8 cellular contexts compared by ENCODE assay signal in the genomic region with DNA sequence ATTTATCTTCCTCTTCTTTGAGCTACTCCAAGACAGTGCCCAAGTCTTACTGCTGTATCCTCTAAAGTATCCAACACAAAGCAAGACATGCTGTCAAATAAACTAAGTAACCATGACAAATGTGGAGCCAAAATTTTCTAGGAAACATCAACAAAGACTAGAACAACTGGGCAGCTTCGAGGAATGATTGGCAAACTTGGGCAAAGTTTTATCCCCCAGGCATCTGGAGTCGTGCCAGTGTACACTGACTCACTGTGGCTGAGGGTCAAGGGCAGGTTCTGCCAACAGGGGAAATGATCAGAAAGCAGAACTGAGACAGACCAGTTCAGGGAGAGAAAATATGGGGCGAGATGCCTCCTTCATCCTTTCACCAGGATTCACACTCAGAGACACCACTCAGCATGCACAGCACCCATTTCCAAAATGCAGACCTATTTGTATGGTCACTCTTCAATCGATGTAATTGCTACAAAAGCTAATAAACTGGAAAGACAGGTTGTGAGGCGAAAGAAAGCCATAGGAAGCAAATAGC.
DNase-seq lines count a peak whose midpoint lies in the region; ATAC-seq, FAIRE-seq and TF ChIP-seq lines count a peak whose summit lies in the region.

No MANE protein-coding gene starts in this region.

- no peaks in the 10 kb centered on the region for H3K9me2 ChIP-seq in SK-N-SH
- no peaks in the 10 kb centered on the region for H3K9me2 ChIP-seq in MM.1S (replicated peaks; ENCODE audit: insufficient read depth, low read length)

- H3F3A ChIP-seq in SK-N-SH (replicated peaks; ENCODE audit: insufficient read depth) (peaks cover 10% of the 10 kb centered on the region), MM.1S (ENCODE audit: insufficient read depth, low read length) (no peaks in the 10 kb centered on the region)

- FAIRE-seq in small intestine (lab: Jason Lieb, UNC) = no peak

- H2AFZ ChIP-seq in SK-N-SH (ENCODE audit: low read depth) (no peak overlapping the region), MM.1S (ENCODE audit: low read length) (no peak overlapping the region)

- no peak overlapping the region for H3K4me3 ChIP-seq in SK-N-SH (ENCODE audit: low read depth in 2 of 2, low read length in 1 of 2)
- no peak overlapping the region for H3K4me3 ChIP-seq in small intestine (ENCODE audit: low read depth in 1 of 2, low read length in 2 of 2)
- no peak overlapping the region for H3K4me3 ChIP-seq in MM.1S (ENCODE audit: low read length)

- CTCF ChIA-PET in SK-N-SH (lab: Yijun Ruan, JAX) = interaction anchor here (1.0 kb wide), 1 partner anchor 12 kb away, joined by 3 read pairs; no protein-coding TSS in a partner anchor
- CTCF ChIA-PET in activated CD4-positive, alpha-beta memory T cell treated with anti-CD3 and anti-CD28 coated beads, Interleukin-2, amount 10 ng/mL, durations not matched to agents 7 days and 5 days (lab: Charles Lee) = interaction anchor here (0.9 to 1.9 kb wide), 4 partner anchors 13 to 67 kb away, joined by 3 to 8 read pairs (median 3); no protein-coding TSS in a partner anchor

- H3K36me3 ChIP-seq in SK-N-SH (replicated peaks in 1 of 2; ENCODE audit: control insufficient read depth in 1 of 2, insufficient read depth in 2 of 2, low read length in 1 of 2) = peaks cover 0 to 7% of the 10 kb centered on the region in 2 experiments
- H3K36me3 ChIP-seq in small intestine (ENCODE audit: control insufficient read depth in 2 of 2, insufficient read depth in 2 of 2, low read length in 2 of 2) = peaks cover 0 to 3% of the 10 kb centered on the region in 2 donors
- no peaks in the 10 kb centered on the region for H3K36me3 ChIP-seq in MM.1S (replicated peaks; ENCODE audit: insufficient read depth, low read length)

- H3K27me3 Mint-ChIP-seq in T-helper 1 cell treated with Interleukin-12 subunit alpha and Interleukin-12 subunit beta and Interleukin-4 antibody, amounts not matched to agents 30 μg/mL and 1 μg/mL, for 36 hours (ENCODE audit: low read depth) = peaks cover 5% of the 10 kb centered on the region
- H3K27me3 Mint-ChIP-seq in activated CD4-positive, alpha-beta memory T cell treated with anti-CD3 and anti-CD28 coated beads, Interleukin-2, amount 10 ng/mL, durations not matched to agents 7 days and 5 days = no peaks in the 10 kb centered on the region

- H3K36me3 Mint-ChIP-seq in T-helper 1 cell treated with Interleukin-12 subunit alpha and Interleukin-12 subunit beta and Interleukin-4 antibody, amounts not matched to agents 30 μg/mL and 1 μg/mL, for 36 hours (ENCODE audit: low read depth) = peaks cover 13% of the 10 kb centered on the region
- peaks cover 13% of the 10 kb centered on the region for H3K36me3 Mint-ChIP-seq in activated CD4-positive, alpha-beta memory T cell treated with anti-CD3 and anti-CD28 coated beads, Interleukin-2, amount 10 ng/mL, durations not matched to agents 7 days and 5 days (ENCODE audit: low read depth)

- H3K27ac ChIP-seq in SK-N-SH (ENCODE audit: low read depth in 2 of 2, low read length in 1 of 2) (peak overlapping the region in 1 of 2 experiments; percentile 13; a peak in 1 of 4 replicates), small intestine (ENCODE audit: low read depth in 1 of 2, low read length in 1 of 2) (peak overlapping the region; percentile 40 to 61), MM.1S (ENCODE audit: low read length) (no peak overlapping the region)

- H3K79me2 ChIP-seq in SK-N-SH (ENCODE audit: insufficient read depth) (peaks cover 80% of the 10 kb centered on the region), MM.1S (ENCODE audit: low read length) (no peaks in the 10 kb centered on the region)

- peaks cover 38% of the 10 kb centered on the region for H4K20me1 ChIP-seq in SK-N-SH (ENCODE audit: insufficient read depth)
- H4K20me1 ChIP-seq in MM.1S (ENCODE audit: insufficient read depth, low read length) = no peaks in the 10 kb centered on the region

- peak; percentile 65 for ATAC-seq in HG03460 (IDR thresholded peaks at IDR 0.05; ENCODE audit: unreplicated experiment)

- POLR2A ChIA-PET in SK-N-SH (lab: Yijun Ruan, JAX) = no interaction called here
- POLR2A ChIA-PET in activated CD4-positive, alpha-beta memory T cell treated with anti-CD3 and anti-CD28 coated beads, Interleukin-2, amount 10 ng/mL, durations not matched to agents 7 days and 5 days (lab: Charles Lee) = interaction anchor here (3.9 kb wide), 1 partner anchor 41 kb away, joined by 16 read pairs; no protein-coding TSS in a partner anchor

- H3K27me3 ChIP-seq in SK-N-SH (ENCODE audit: insufficient read depth) (no peaks in the 10 kb centered on the region), small intestine (ENCODE audit: control insufficient read depth in 2 of 2, insufficient read depth in 2 of 2, low read length in 2 of 2) (no peaks in the 10 kb centered on the region), MM.1S (replicated peaks; ENCODE audit: insufficient read depth, low read length) (no peaks in the 10 kb centered on the region)

- peaks cover 58% of the 10 kb centered on the region for H3K4me1 Mint-ChIP-seq in T-helper 1 cell treated with Interleukin-12 subunit alpha and Interleukin-12 subunit beta and Interleukin-4 antibody, amounts not matched to agents 30 μg/mL and 1 μg/mL, for 36 hours (ENCODE audit: low read depth)
- H3K4me1 Mint-ChIP-seq in activated CD4-positive, alpha-beta memory T cell treated with anti-CD3 and anti-CD28 coated beads, Interleukin-2, amount 10 ng/mL, durations not matched to agents 7 days and 5 days = peaks cover 57% of the 10 kb centered on the region

- TF ChIP-seq EP300 in SK-N-SH (IDR thresholded peaks at IDR 0.05; ENCODE audit: borderline replicate concordance in 1 of 2, low read depth in 1 of 2, low read length in 1 of 2) = peak in 1 of 2 experiments; percentile 79; a peak in 2 of 4 replicates

- H3K4me1 ChIP-seq in SK-N-SH (ENCODE audit: control insufficient read depth in 1 of 2, insufficient read depth in 2 of 2, low read depth in 1 of 2, low read length in 1 of 2) (peaks cover 4 to 22% of the 10 kb centered on the region in 2 experiments), small intestine (ENCODE audit: control insufficient read depth in 2 of 2, insufficient read depth in 1 of 2, low read depth in 1 of 2, low read length in 1 of 2) (peaks cover 0 to 6% of the 10 kb centered on the region in 2 donors), MM.1S (ENCODE audit: low read length) (no peaks in the 10 kb centered on the region)

- H3K9me3 Mint-ChIP-seq in T-helper 1 cell treated with Interleukin-12 subunit alpha and Interleukin-12 subunit beta and Interleukin-4 antibody, amounts not matched to agents 30 μg/mL and 1 μg/mL, for 36 hours = no peaks in the 10 kb centered on the region
- H3K9me3 Mint-ChIP-seq in activated CD4-positive, alpha-beta memory T cell treated with anti-CD3 and anti-CD28 coated beads, Interleukin-2, amount 10 ng/mL, durations not matched to agents 7 days and 5 days = no peaks in the 10 kb centered on the region

- H3K4me2 ChIP-seq in SK-N-SH (peak overlapping the region; percentile 16; the same call in 1 of the 2 replicates), MM.1S (ENCODE audit: low read depth, low read length) (no peak overlapping the region)

- TF ChIP-seq CTCF in SK-N-SH (IDR thresholded peaks at IDR 0.05) (no peak), MM.1S (IDR thresholded peaks at IDR 0.05; ENCODE audit: low read length) (no peak)

- 29% methylated on average over 5 of the region's 5 CpGs for WGBS in SK-N-SH (ENCODE audit: low lambda C conversion rate)
- 10 to 35% (median 18%) methylated on average over 5 of the region's 5 CpGs for WGBS in small intestine, 3 donors

- no peak overlapping the region for H3K9ac ChIP-seq in SK-N-SH
- H3K9ac ChIP-seq in MM.1S (ENCODE audit: low read length) = no peak overlapping the region

- no peak overlapping the region for H3K4me3 Mint-ChIP-seq in T-helper 1 cell treated with Interleukin-12 subunit alpha and Interleukin-12 subunit beta and Interleukin-4 antibody, amounts not matched to agents 30 μg/mL and 1 μg/mL, for 36 hours
- no peak overlapping the region for H3K4me3 Mint-ChIP-seq in activated CD4-positive, alpha-beta memory T cell treated with anti-CD3 and anti-CD28 coated beads, Interleukin-2, amount 10 ng/mL, durations not matched to agents 7 days and 5 days

- DNase-seq in T-helper 1 cell (no peak), SK-N-SH (peak; percentile 46), globus pallidus (ENCODE audit: low spot score) (peak; percentile 40), small intestine (peak; percentile 89), MM.1S (no peak)
- DNase-seq in activated CD4-positive, alpha-beta memory T cell treated with anti-CD3 and anti-CD28 coated beads, Interleukin-2, amount 10 ng/mL, durations not matched to agents 7 days and 5 days = no peak

- TF ChIP-seq RAD21 in SK-N-SH (IDR thresholded peaks at IDR 0.05; ENCODE audit: low read length) = no peak

- H3K27ac Mint-ChIP-seq in T-helper 1 cell treated with Interleukin-12 subunit alpha and Interleukin-12 subunit beta and Interleukin-4 antibody, amounts not matched to agents 30 μg/mL and 1 μg/mL, for 36 hours = peak overlapping the region; percentile 32
- H3K27ac Mint-ChIP-seq in activated CD4-positive, alpha-beta memory T cell treated with anti-CD3 and anti-CD28 coated beads, Interleukin-2, amount 10 ng/mL, durations not matched to agents 7 days and 5 days = no peak overlapping the region

- H3K9me3 ChIP-seq in SK-N-SH (no peaks in the 10 kb centered on the region), small intestine (ENCODE audit: control insufficient read depth, low read depth) (no peaks in the 10 kb centered on the region), MM.1S (replicated peaks; ENCODE audit: insufficient read depth, low read length) (no peaks in the 10 kb centered on the region)

TF ChIP-seq in SK-N-SH, 30 proteins besides CTCF, POLR2A, EP300 and RAD21 (continues in another document):
- no peak for TF ChIP-seq MXI1 (IDR thresholded peaks at IDR 0.05; ENCODE audit: low read depth, low read length)
- TF ChIP-seq YY1 (IDR thresholded peaks at IDR 0.05; ENCODE audit: low read depth) = no peak
- TF ChIP-seq ZBTB33 (IDR thresholded peaks at IDR 0.05; ENCODE audit: borderline replicate concordance, low read depth) = no peak; the same call in 1 of the 2 replicates
- no peak for TF ChIP-seq CHD2 (IDR thresholded peaks at IDR 0.05; ENCODE audit: low read length, partially characterized antibody)

Comparison
In these comparisons a context has a peak if more than half of its experiments do, and no peak if none do; other contexts are left out.
1. DNase-seq: peak in SK-N-SH (single experiment), globus pallidus (single experiment) and small intestine (single experiment); none in T-helper 1 cell (0 of 5), activated CD4-positive, alpha-beta memory T cell treated with anti-CD3 and anti-CD28 coated beads, Interleukin-2, amount 10 ng/mL, durations not matched to agents 7 days and 5 days (single experiment) and MM.1S (single experiment).